Comparison of ENCODE assay signal across 14 cellular contexts in genomic region chr5:143828710-143829109, GRCh38. TPM values are rescaled to one million over a fixed set of nuclear protein-coding genes. Genes with fewer than 3 reads are reported as not detected.
DNase-seq lines count a peak whose midpoint lies in the region; ATAC-seq and TF ChIP-seq lines count a peak whose summit lies in the region.
"Had no signal": no experiment of that assay in that cellular context is flagged by ENCODE, and none has a peak within 500 bp of the region (broad histone marks: within the 10 kb centered on the region; RNA-seq: fewer than 3 reads in every experiment).

No MANE protein-coding gene starts in this region.

- H2AK5ac ChIP-seq in mesendoderm (ENCODE audit: low read length): no peak overlapping the region

- no peak for TF ChIP-seq CTCF in GM23338 (conservative IDR thresholded peaks at IDR 0.05; ENCODE audit: low read depth in 2 of 2)

- no peaks in the 10 kb centered on the region for H3K9me3 ChIP-seq in aorta (ENCODE audit: control insufficient read depth, low read length)
- H3K9me3 ChIP-seq: right lobe of liver, tibial nerve had no signal

- H3K23ac ChIP-seq in mesendoderm (ENCODE audit: low read length): no peak overlapping the region

- H3K4me3 Mint-ChIP-seq in activated CD4-positive, alpha-beta T cell treated with anti-CD3 and anti-CD28 coated beads for 36 hours: peak overlapping the region; percentile 37
- no peak overlapping the region for H3K4me3 Mint-ChIP-seq in GM23338
- H3K4me3 Mint-ChIP-seq in activated CD4-positive, alpha-beta memory T cell treated with anti-CD3 and anti-CD28 coated beads, Interleukin-2, amount 10 ng/mL, durations not matched to agents 7 days and 5 days: peak overlapping the region; percentile 2

- H3K9me2 ChIP-seq in GM23338 (ENCODE audit: insufficient read depth): no peaks in the 10 kb centered on the region

- no peaks in the 10 kb centered on the region for H3K79me2 ChIP-seq in GM23338 (replicated peaks; ENCODE audit: insufficient read depth)
- no peaks in the 10 kb centered on the region for H3K79me2 ChIP-seq in mesendoderm (ENCODE audit: control insufficient read depth, insufficient read depth, low read length)

- POLR2A ChIA-PET in activated CD4-positive, alpha-beta T cell treated with anti-CD3 and anti-CD28 coated beads for 36 hours (lab: Charles Lee): no interaction called here
- POLR2A ChIA-PET in activated CD4-positive, alpha-beta memory T cell treated with anti-CD3 and anti-CD28 coated beads, Interleukin-2, amount 10 ng/mL, durations not matched to agents 7 days and 5 days (lab: Charles Lee): interaction anchor here (0.6 to 3.5 kb wide), 7 partner anchors 21 to 826 kb away, joined by 3 to 16 read pairs (median 3); partner anchors contain the start of gene NR3C1

- no peaks in the 10 kb centered on the region for H3K36me3 Mint-ChIP-seq in activated CD4-positive, alpha-beta T cell treated with anti-CD3 and anti-CD28 coated beads for 36 hours (ENCODE audit: low read depth)
- no peaks in the 10 kb centered on the region for H3K36me3 Mint-ChIP-seq in GM23338 (ENCODE audit: low read depth)
- no peaks in the 10 kb centered on the region for H3K36me3 Mint-ChIP-seq in activated CD4-positive, alpha-beta memory T cell treated with anti-CD3 and anti-CD28 coated beads, Interleukin-2, amount 10 ng/mL, durations not matched to agents 7 days and 5 days (ENCODE audit: low read depth)

- no peaks in the 10 kb centered on the region for H3K9me3 Mint-ChIP-seq in activated CD4-positive, alpha-beta T cell treated with anti-CD3 and anti-CD28 coated beads for 36 hours (ENCODE audit: low read depth)
- H3K9me3 Mint-ChIP-seq in GM23338: no peaks in the 10 kb centered on the region
- H3K9me3 Mint-ChIP-seq in activated CD4-positive, alpha-beta memory T cell treated with anti-CD3 and anti-CD28 coated beads, Interleukin-2, amount 10 ng/mL, durations not matched to agents 7 days and 5 days: no peaks in the 10 kb centered on the region

- no peaks in the 10 kb centered on the region for H4K20me1 ChIP-seq in GM23338 (replicated peaks; ENCODE audit: insufficient read depth)

- ATAC-seq in activated CD4-positive, alpha-beta T cell treated with anti-CD3 and anti-CD28 coated beads for 36 hours: peak; percentile 47
- ATAC-seq in GM23338: no peak
- ATAC-seq in aorta (ENCODE audit: low FRiP score): no peak
- ATAC-seq: esophagus mucosa had no signal

- peak; percentile 8 for DNase-seq in activated CD4-positive, alpha-beta T cell treated with anti-CD3 and anti-CD28 coated beads for 36 hours
- DNase-seq in activated CD4-positive, alpha-beta T cell treated with anti-CD3 and anti-CD28 coated beads for 4 hours: no peak
- no peak for DNase-seq in GM23338 (ENCODE audit: low spot score)
- peak; percentile 32 for DNase-seq in activated CD4-positive, alpha-beta memory T cell treated with anti-CD3 and anti-CD28 coated beads, Interleukin-2, amount 10 ng/mL, durations not matched to agents 7 days and 5 days
- DNase-seq in mesendoderm: peak; percentile 33
- DNase-seq in T1000 (lab: John Stamatoyannopoulos, UW): no peak
- DNase-seq in aorta: no peak
- no peak for DNase-seq in NCI-H1436 (lab: John Stamatoyannopoulos, UW)
- DNase-seq: 8988T, NCI-H1694 treated with DMSO at 0.1 percent for 48 hours, right lobe of liver had no signal

- no peak overlapping the region for H4K5ac ChIP-seq in mesendoderm (ENCODE audit: low read length)

- H3K4ac ChIP-seq in mesendoderm (ENCODE audit: low read depth, low read length): no peak overlapping the region

- no peaks in the 10 kb centered on the region for H3K36me3 ChIP-seq in GM23338 (ENCODE audit: insufficient read depth)
- H3K36me3 ChIP-seq in mesendoderm (ENCODE audit: control insufficient read depth, insufficient read depth, low read length): no peaks in the 10 kb centered on the region
- H3K36me3 ChIP-seq in aorta (ENCODE audit: control insufficient read depth in 1 of 2, insufficient read depth in 2 of 2, low read length in 1 of 2): no peaks in the 10 kb centered on the region
- H3K36me3 ChIP-seq: cardiac muscle cell, right lobe of liver, tibial nerve had no signal

- no CpG with 5 or more reads among the region's 3 CpGs for WGBS in mesendoderm (ENCODE audit: extremely low coverage, insufficient coverage, low lambda C conversion rate)
- 68 to 69% methylated on average over 3 of the region's 3 CpGs for WGBS in aorta, 2 donors

- H3K79me1 ChIP-seq in mesendoderm (ENCODE audit: low read length): no peaks in the 10 kb centered on the region

- H3K27ac ChIP-seq in GM23338 (ENCODE audit: low read depth): no peak overlapping the region
- H3K27ac ChIP-seq in mesendoderm (ENCODE audit: low read depth, low read length): no peak overlapping the region
- H3K27ac ChIP-seq in aorta (ENCODE audit: low read depth in 1 of 2, low read length in 2 of 2): no peak overlapping the region
- H3K27ac ChIP-seq: cardiac muscle cell, right lobe of liver, tibial nerve had no signal

- H3K27ac Mint-ChIP-seq in activated CD4-positive, alpha-beta T cell treated with anti-CD3 and anti-CD28 coated beads for 36 hours: peak overlapping the region; percentile 21
- 0 out of 2 replicates have a peak overlapping the region, but pooled peaks have one; percentile 11 for H3K27ac Mint-ChIP-seq in GM23338
- H3K27ac Mint-ChIP-seq in activated CD4-positive, alpha-beta memory T cell treated with anti-CD3 and anti-CD28 coated beads, Interleukin-2, amount 10 ng/mL, durations not matched to agents 7 days and 5 days: peak overlapping the region; percentile 0

- H3K56ac ChIP-seq in mesendoderm (ENCODE audit: low read length): no peak overlapping the region

- H2BK120ac ChIP-seq in mesendoderm (ENCODE audit: low read depth, low read length): no peak overlapping the region

- no peak overlapping the region for H3K4me3 ChIP-seq in GM23338
- H3K4me3 ChIP-seq in mesendoderm (ENCODE audit: low read length): no peak overlapping the region
- H3K4me3 ChIP-seq in aorta (ENCODE audit: low read length in 2 of 2): no peak overlapping the region
- H3K4me3 ChIP-seq: cardiac muscle cell, right lobe of liver, tibial nerve had no signal

- H2BK15ac ChIP-seq in mesendoderm (replicated peaks; ENCODE audit: low read depth): no peak overlapping the region

- no peaks in the 10 kb centered on the region for H3K27me3 Mint-ChIP-seq in activated CD4-positive, alpha-beta T cell treated with anti-CD3 and anti-CD28 coated beads for 36 hours
- no peaks in the 10 kb centered on the region for H3K27me3 Mint-ChIP-seq in GM23338 (ENCODE audit: insufficient read depth, low read depth, poor library complexity)
- peaks cover 2% of the 10 kb centered on the region for H3K27me3 Mint-ChIP-seq in activated CD4-positive, alpha-beta memory T cell treated with anti-CD3 and anti-CD28 coated beads, Interleukin-2, amount 10 ng/mL, durations not matched to agents 7 days and 5 days

- H3K4me2 ChIP-seq in GM23338 (no peak overlapping the region), mesendoderm (ENCODE audit: low read length) (no peak overlapping the region)

- no peak overlapping the region for H2BK5ac ChIP-seq in mesendoderm (ENCODE audit: low read length)

- intact Hi-C loops in activated CD4-positive, alpha-beta T cell treated with anti-CD3 and anti-CD28 coated beads for 36 hours (cut with DNase I, micrococcal nuclease): loop anchor here (1.0 to 10.0 kb wide), 9 partner anchors 131 to 604 kb away; partner anchors contain the start of gene NR3C1 (in 1 of the 2)
- intact Hi-C loops in aorta (cut with DNase I): loop anchor here (5.0 to 10.0 kb wide), 3 partner anchors 426 to 906 kb away; partner anchors contain the start of gene NR3C1 (in 2 of the 2)

- H3K4me1 ChIP-seq in GM23338 (ENCODE audit: insufficient read depth) (no peaks in the 10 kb centered on the region), mesendoderm (ENCODE audit: control insufficient read depth, low read depth, low read length) (peaks cover 3% of the 10 kb centered on the region), aorta (ENCODE audit: control insufficient read depth in 1 of 2, insufficient read depth in 2 of 2, low read length in 2 of 2) (no peaks in the 10 kb centered on the region)
- H3K4me1 ChIP-seq: right lobe of liver had no signal

- H2AFZ ChIP-seq in GM23338: 0 out of 2 replicates have a peak overlapping the region, but pooled peaks have one; percentile 8

- H3K4me1 Mint-ChIP-seq in activated CD4-positive, alpha-beta T cell treated with anti-CD3 and anti-CD28 coated beads for 36 hours: peaks cover 18% of the 10 kb centered on the region
- H3K4me1 Mint-ChIP-seq in GM23338: no peaks in the 10 kb centered on the region
- peaks cover 20% of the 10 kb centered on the region for H3K4me1 Mint-ChIP-seq in activated CD4-positive, alpha-beta memory T cell treated with anti-CD3 and anti-CD28 coated beads, Interleukin-2, amount 10 ng/mL, durations not matched to agents 7 days and 5 days

- no peaks in the 10 kb centered on the region for H3F3A ChIP-seq in GM23338 (replicated peaks; ENCODE audit: low read depth)

- no peak overlapping the region for H3K18ac ChIP-seq in mesendoderm (ENCODE audit: low read length)

- CTCF ChIA-PET in activated CD4-positive, alpha-beta T cell treated with anti-CD3 and anti-CD28 coated beads for 36 hours (lab: Charles Lee): interaction anchor here (0.8 to 2.0 kb wide), 3 partner anchors 10 to 424 kb away, joined by 4 to 7 read pairs (median 6); no protein-coding TSS in a partner anchor
- CTCF ChIA-PET in activated CD4-positive, alpha-beta memory T cell treated with anti-CD3 and anti-CD28 coated beads, Interleukin-2, amount 10 ng/mL, durations not matched to agents 7 days and 5 days (lab: Charles Lee): interaction anchor here (1.0 to 5.9 kb wide), 3 partner anchors 363 to 847 kb away, joined by 3 to 30 read pairs (median 24); no protein-coding TSS in a partner anchor

- H3K9ac ChIP-seq in mesendoderm (ENCODE audit: low read length): no peak overlapping the region

- H3K27me3 ChIP-seq in GM23338 (ENCODE audit: insufficient read depth): no peaks in the 10 kb centered on the region
- no peaks in the 10 kb centered on the region for H3K27me3 ChIP-seq in mesendoderm (ENCODE audit: insufficient read depth, low read length, poor library complexity)
- H3K27me3 ChIP-seq in aorta (ENCODE audit: control insufficient read depth in 1 of 2, insufficient read depth in 2 of 2, low read length in 1 of 2): no peaks in the 10 kb centered on the region
- H3K27me3 ChIP-seq: cardiac muscle cell, right lobe of liver, tibial nerve had no signal

- H4K8ac ChIP-seq in mesendoderm (ENCODE audit: low read depth, low read length): no peak overlapping the region

TF ChIP-seq in GM23338, 12 proteins besides CTCF, POLR2A, EP300 and RAD21 (continues in another document):
- no peak for TF ChIP-seq ZNF331 (CRISPR knock-in tag; IDR thresholded peaks at IDR 0.05; ENCODE audit: low read depth)
- no peak for TF ChIP-seq JUNB (IDR thresholded peaks at IDR 0.05; ENCODE audit: unreplicated experiment)

RNA-seq across cellular contexts. Expression of gene HMHB1, which starts 16.7 kb away (rescaled TPM):
- total RNA-seq in activated CD4-positive, alpha-beta T cell treated with anti-CD3 and anti-CD28 coated beads for 36 hours: not detected
- total RNA-seq in GM23338 (2014; rRNA removed; shearing (Covaris generic)): not detected in 2 replicates
- not detected in 2 replicates for polyA plus RNA-seq in GM23338 (2016; fragmentation: Nextera tagmentation; extraction: Ambion mirVana)
- total RNA-seq in activated CD4-positive, alpha-beta memory T cell treated with anti-CD3 and anti-CD28 coated beads, Interleukin-2, amount 10 ng/mL, durations not matched to agents 7 days and 5 days: 1 to 10 TPM in 1 of 2 experiments, not detected in 1; 1.2 TPM
- not detected for polyA plus RNA-seq in mesendoderm (2013, experiment 1 of 2)
- not detected for polyA plus RNA-seq in mesendoderm (2013, experiment 2 of 2)
- not detected for total RNA-seq in aorta
- polyA plus RNA-seq in aorta: not detected
- total RNA-seq: cardiac muscle cell, esophagus mucosa, right lobe of liver, tibial nerve had no signal
- polyA plus RNA-seq: cardiac muscle cell had no signal

Comparison
In these comparisons a context has a peak if more than half of its experiments do, and no peak if none do; other contexts are left out.
1. DNase-seq: peak in activated CD4-positive, alpha-beta T cell treated with anti-CD3 and anti-CD28 coated beads for 36 hours (single experiment), activated CD4-positive, alpha-beta memory T cell treated with anti-CD3 and anti-CD28 coated beads, Interleukin-2, amount 10 ng/mL, durations not matched to agents 7 days and 5 days (single experiment) and mesendoderm (single experiment); none in activated CD4-positive, alpha-beta T cell treated with anti-CD3 and anti-CD28 coated beads for 4 hours (0 of 2), GM23338 (single experiment), T1000 (single experiment), aorta (0 of 2) and NCI-H1436 (single experiment).
2. Peak in every context shown above with its lines, with median percentiles within 50 percentile points of each other: H3K27ac Mint-ChIP-seq.